Comparison of ENCODE assay signal across 1 cellular context in genomic region chr12:117685115-117685926, GRCh38.
TF ChIP-seq lines count a peak whose summit lies in the region.

No MANE protein-coding gene starts in this region.

TF ChIP-seq in HEK293, 187 proteins besides CTCF, POLR2A, EP300 and RAD21 (continued from another document):
- TF ChIP-seq PRDM10 (tag by site-specific recombination; IDR thresholded peaks at IDR 0.05) (peak; percentile 58; the same call in 1 of the 2 replicates), GLIS1 (tag by site-specific recombination; IDR thresholded peaks at IDR 0.05) (peak; percentile 52; the same call in 1 of the 2 replicates)
- TF ChIP-seq, protein P1, sequence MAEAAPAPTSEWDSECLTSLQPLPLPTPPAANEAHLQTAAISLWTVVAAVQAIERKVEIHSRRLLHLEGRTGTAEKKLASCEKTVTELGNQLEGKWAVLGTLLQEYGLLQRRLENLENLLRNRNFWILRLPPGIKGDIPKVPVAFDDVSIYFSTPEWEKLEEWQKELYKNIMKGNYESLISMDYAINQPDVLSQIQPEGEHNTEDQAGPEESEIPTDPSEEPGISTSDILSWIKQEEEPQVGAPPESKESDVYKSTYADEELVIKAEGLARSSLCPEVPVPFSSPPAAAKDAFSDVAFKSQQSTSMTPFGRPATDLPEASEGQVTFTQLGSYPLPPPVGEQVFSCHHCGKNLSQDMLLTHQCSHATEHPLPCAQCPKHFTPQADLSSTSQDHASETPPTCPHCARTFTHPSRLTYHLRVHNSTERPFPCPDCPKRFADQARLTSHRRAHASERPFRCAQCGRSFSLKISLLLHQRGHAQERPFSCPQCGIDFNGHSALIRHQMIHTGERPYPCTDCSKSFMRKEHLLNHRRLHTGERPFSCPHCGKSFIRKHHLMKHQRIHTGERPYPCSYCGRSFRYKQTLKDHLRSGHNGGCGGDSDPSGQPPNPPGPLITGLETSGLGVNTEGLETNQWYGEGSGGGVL (tag by site-specific recombination; IDR thresholded peaks at IDR 0.05) = no peak
